1 cellular context compared by ENCODE assay signal in the genomic region with DNA sequence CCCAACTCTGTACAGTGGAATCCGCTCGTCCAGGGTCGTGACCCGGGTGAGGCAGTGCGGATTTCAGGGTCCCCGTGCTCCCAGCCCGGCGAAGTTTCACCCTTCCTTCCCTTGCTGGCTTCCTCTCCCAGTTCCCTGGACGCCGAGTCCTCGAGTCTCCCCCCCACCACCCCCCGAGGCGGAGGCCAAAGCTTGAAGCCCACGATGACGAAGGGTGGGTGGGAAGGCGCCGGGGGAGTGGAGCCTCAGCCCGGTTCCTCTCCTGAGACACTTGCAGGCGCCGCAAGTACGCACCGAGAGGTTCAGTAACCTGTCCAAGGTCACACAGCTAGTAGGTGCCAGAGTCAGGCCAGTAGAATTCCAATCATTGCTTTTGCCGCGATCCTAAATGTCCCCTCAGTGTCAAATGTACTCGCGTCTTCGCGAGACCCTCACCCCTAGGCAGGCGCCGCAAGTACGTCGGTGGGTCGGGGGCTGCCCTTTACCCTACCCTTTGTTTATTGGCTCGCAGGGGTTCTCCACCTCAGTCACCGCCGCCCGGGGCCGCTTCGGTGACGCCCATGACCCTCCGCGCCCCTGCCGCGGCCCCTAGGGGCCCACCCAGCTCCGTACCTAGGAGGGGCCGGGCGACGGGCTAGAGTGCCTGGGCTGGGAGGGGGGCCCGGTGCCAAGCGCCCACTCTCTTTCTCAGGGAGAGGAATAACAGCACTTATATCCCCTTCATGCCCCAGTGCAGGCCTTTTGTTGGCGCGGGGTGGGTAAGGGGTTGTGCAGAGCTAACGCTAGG.
TF ChIP-seq lines count a peak whose summit lies in the region.

No MANE protein-coding gene starts in this region.

TF ChIP-seq in IMR-90, 13 proteins besides CTCF, POLR2A, EP300 and RAD21:
- TF ChIP-seq SMC3 (IDR thresholded peaks at IDR 0.05; ENCODE audit: low read depth, low read length) (no peak), CHD1 (IDR thresholded peaks at IDR 0.05; ENCODE audit: low read depth, low read length) (no peak), RFX5 (IDR thresholded peaks at IDR 0.05; ENCODE audit: low read depth, low read length) (no peak), BHLHE40 (IDR thresholded peaks at IDR 0.05; ENCODE audit: low read depth, low read length) (no peak), RCOR1 (IDR thresholded peaks at IDR 0.05; ENCODE audit: insufficient replicate concordance, low read length) (no peak), CEBPB (IDR thresholded peaks at IDR 0.05; ENCODE audit: low read depth, low read length) (no peak), FOS (IDR thresholded peaks at IDR 0.05; ENCODE audit: low read depth, low read length) (no peak), NFE2L2 (IDR thresholded peaks at IDR 0.05; ENCODE audit: low read depth, low read length) (no peak), MXI1 (IDR thresholded peaks at IDR 0.05; ENCODE audit: borderline replicate concordance, low read depth, low read length) (no peak), MAZ (IDR thresholded peaks at IDR 0.05; ENCODE audit: borderline replicate concordance, low read depth, low read length) (no peak), MAFK (IDR thresholded peaks at IDR 0.05; ENCODE audit: low read depth, low read length) (no peak)
- TF ChIP-seq, protein P1, sequence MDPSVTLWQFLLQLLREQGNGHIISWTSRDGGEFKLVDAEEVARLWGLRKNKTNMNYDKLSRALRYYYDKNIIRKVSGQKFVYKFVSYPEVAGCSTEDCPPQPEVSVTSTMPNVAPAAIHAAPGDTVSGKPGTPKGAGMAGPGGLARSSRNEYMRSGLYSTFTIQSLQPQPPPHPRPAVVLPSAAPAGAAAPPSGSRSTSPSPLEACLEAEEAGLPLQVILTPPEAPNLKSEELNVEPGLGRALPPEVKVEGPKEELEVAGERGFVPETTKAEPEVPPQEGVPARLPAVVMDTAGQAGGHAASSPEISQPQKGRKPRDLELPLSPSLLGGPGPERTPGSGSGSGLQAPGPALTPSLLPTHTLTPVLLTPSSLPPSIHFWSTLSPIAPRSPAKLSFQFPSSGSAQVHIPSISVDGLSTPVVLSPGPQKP (IDR thresholded peaks at IDR 0.05; ENCODE audit: borderline replicate concordance, low read depth, low read length), result no peak
- TF ChIP-seq, protein P2, sequence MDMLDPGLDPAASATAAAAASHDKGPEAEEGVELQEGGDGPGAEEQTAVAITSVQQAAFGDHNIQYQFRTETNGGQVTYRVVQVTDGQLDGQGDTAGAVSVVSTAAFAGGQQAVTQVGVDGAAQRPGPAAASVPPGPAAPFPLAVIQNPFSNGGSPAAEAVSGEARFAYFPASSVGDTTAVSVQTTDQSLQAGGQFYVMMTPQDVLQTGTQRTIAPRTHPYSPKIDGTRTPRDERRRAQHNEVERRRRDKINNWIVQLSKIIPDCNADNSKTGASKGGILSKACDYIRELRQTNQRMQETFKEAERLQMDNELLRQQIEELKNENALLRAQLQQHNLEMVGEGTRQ (IDR thresholded peaks at IDR 0.05; ENCODE audit: low read depth, low read length), result no peak
